ENCODE assay signal across 16 cellular contexts in the genomic region with DNA sequence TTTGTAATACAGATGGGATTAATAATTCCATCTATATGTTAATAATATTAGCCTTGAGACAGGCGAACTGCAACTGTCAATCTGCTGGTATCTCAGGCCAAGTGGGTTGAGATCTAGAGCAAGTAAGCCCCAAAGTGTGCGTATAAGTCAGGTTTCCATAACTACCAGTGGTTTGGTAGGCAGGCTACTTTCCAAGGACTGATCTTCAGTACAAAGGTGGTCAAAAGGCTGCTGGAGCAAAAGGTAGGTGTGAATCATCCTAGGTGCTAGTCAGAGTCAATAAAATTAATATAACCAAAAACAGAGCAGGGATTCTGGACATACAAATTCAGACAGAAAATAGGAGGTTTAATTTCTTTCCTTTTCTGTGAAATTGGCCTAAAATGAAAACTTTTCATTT.
"Had no signal": no experiment of that assay in that cellular context is flagged by ENCODE, and none has a peak within 500 bp of the region (broad histone marks: within the 10 kb centered on the region; RNA-seq: fewer than 3 reads in every experiment).

No MANE protein-coding gene starts in this region.

- H3K4me1 Mint-ChIP-seq: activated CD4-positive, alpha-beta T cell treated with anti-CD3 and anti-CD28 coated beads, Interleukin-2, amount 10 ng/mL, durations not matched to agents 24 days and 14 days; stimulated activated naive B cell treated with anti-CD40 and anti-IgM and Interleukin-4, amounts not matched to agents 10 μg/mL and 1 μg/mL and 100 μg/mL, for 72 hours had no signal

- H3K9me3 ChIP-seq: gastroesophageal sphincter, neutrophil, thoracic aorta had no signal

- H3K27ac Mint-ChIP-seq: activated CD4-positive, alpha-beta T cell treated with anti-CD3 and anti-CD28 coated beads, Interleukin-2, amount 10 ng/mL, durations not matched to agents 24 days and 14 days; activated CD8-positive, alpha-beta T cell treated with anti-CD3 and anti-CD28 coated beads, Interleukin-2, amount 10 ng/mL, durations not matched to agents 7 days and 5 days; activated T-cell treated with anti-CD3 and anti-CD28 coated beads, Interleukin-2, amount 50 U/mL, for 24 hours; activated T-helper 2 cell treated with anti-CD3 and anti-CD28 coated beads, Interferon-gamma antibody, Interleukin-2, Interleukin-4, amounts not matched to agents 10 μg/mL and 5 μg/mL and 100 μg/mL, durations not matched to agents 14 hours and 24 hours and 36 hours; natural killer cell treated with Interleukin-12 subunit alpha and Interleukin-12 subunit beta and Interleukin-15 and Interleukin-18, amount 100 ng/mL, for 72 hours; stimulated activated naive B cell treated with anti-CD40 and anti-IgM and Interleukin-4, amounts not matched to agents 10 μg/mL and 1 μg/mL and 100 μg/mL, for 72 hours had no signal

- H3K36me3 ChIP-seq: gastroesophageal sphincter, heart left ventricle, neutrophil, spleen, thoracic aorta had no signal

- H3K4me3 ChIP-seq: gastroesophageal sphincter, heart left ventricle, spleen, thoracic aorta had no signal

- H3K4me1 ChIP-seq: spleen had no signal

- DNase-seq: activated CD4-positive, alpha-beta T cell treated with anti-CD3 and anti-CD28 coated beads, Interleukin-2, amount 10 ng/mL, durations not matched to agents 24 days and 14 days; activated CD8-positive, alpha-beta T cell treated with anti-CD3 and anti-CD28 coated beads, Interleukin-2, amount 10 ng/mL, durations not matched to agents 7 days and 5 days; activated naive CD4-positive, alpha-beta T cell treated with Interleukin-2 at 50 U/mL for 16 hours; activated T-cell treated with anti-CD3 and anti-CD28 coated beads, Interleukin-2, amount 50 U/mL, for 24 hours; anterior cingulate cortex; cerebellar nuclear complex; effector CD4-positive, alpha-beta T cell; heart left ventricle; spleen; stimulated activated naive B cell treated with anti-CD40 and anti-IgM and Interleukin-4, amounts not matched to agents 10 μg/mL and 1 μg/mL and 100 μg/mL, for 72 hours had no signal

- H3K36me3 Mint-ChIP-seq: stimulated activated naive B cell treated with anti-CD40 and anti-IgM and Interleukin-4, amounts not matched to agents 10 μg/mL and 1 μg/mL and 100 μg/mL, for 72 hours had no signal

- ATAC-seq: activated CD8-positive, alpha-beta T cell treated with anti-CD3 and anti-CD28 coated beads, Interleukin-2, amount 10 ng/mL, durations not matched to agents 7 days and 5 days; esophagus mucosa; gastroesophageal sphincter; heart left ventricle; natural killer cell treated with Interleukin-12 subunit alpha and Interleukin-12 subunit beta and Interleukin-15 and Interleukin-18, amount 100 ng/mL, for 72 hours; stimulated activated naive B cell treated with anti-CD40 and anti-IgM and Interleukin-4, amounts not matched to agents 10 μg/mL and 1 μg/mL and 100 μg/mL, for 72 hours had no signal

- H3K4me3 Mint-ChIP-seq: activated CD4-positive, alpha-beta T cell treated with anti-CD3 and anti-CD28 coated beads, Interleukin-2, amount 10 ng/mL, durations not matched to agents 24 days and 14 days; activated CD8-positive, alpha-beta T cell treated with anti-CD3 and anti-CD28 coated beads, Interleukin-2, amount 10 ng/mL, durations not matched to agents 7 days and 5 days; activated T-cell treated with anti-CD3 and anti-CD28 coated beads, Interleukin-2, amount 50 U/mL, for 24 hours; natural killer cell treated with Interleukin-12 subunit alpha and Interleukin-12 subunit beta and Interleukin-15 and Interleukin-18, amount 100 ng/mL, for 72 hours; stimulated activated naive B cell treated with anti-CD40 and anti-IgM and Interleukin-4, amounts not matched to agents 10 μg/mL and 1 μg/mL and 100 μg/mL, for 72 hours had no signal

- H3K27ac ChIP-seq: gastroesophageal sphincter, neutrophil, spleen, thoracic aorta had no signal

- H3K27me3 Mint-ChIP-seq: activated CD4-positive, alpha-beta T cell treated with anti-CD3 and anti-CD28 coated beads, Interleukin-2, amount 10 ng/mL, durations not matched to agents 24 days and 14 days; activated T-cell treated with anti-CD3 and anti-CD28 coated beads, Interleukin-2, amount 50 U/mL, for 24 hours; natural killer cell treated with Interleukin-12 subunit alpha and Interleukin-12 subunit beta and Interleukin-15 and Interleukin-18, amount 100 ng/mL, for 72 hours had no signal

- H3K27me3 ChIP-seq: gastroesophageal sphincter, heart left ventricle, neutrophil, spleen had no signal
